ENCODE assay signal across 1 cellular context in the genomic region with DNA sequence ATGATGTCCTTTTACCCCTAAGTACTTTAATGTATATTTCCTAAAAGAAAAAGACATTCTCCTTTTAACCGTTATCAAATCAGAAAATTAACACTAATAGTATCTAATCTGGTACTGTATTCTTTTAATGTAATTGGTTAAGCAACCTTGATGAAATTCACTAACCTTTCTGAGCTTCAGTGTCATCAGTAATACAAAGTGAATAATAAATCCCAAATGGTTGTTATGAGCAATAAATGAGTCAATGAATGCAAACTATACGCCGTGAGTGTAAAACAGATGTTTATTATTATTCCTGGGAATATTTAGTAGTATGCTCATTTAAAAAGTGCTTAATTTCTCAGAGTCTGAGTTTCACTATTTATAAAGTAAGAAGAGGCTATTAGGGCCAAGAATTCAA.
A peak's percentile ranks its signal among the peaks of the same experiment; 100 is the strongest.
TF ChIP-seq lines count a peak whose summit lies in the region.

No MANE protein-coding gene starts in this region.

TF ChIP-seq in IMR-90, 13 proteins besides CTCF, POLR2A, EP300 and RAD21:
- TF ChIP-seq FOS (IDR thresholded peaks at IDR 0.05; ENCODE audit: low read depth, low read length) (no peak), MXI1 (IDR thresholded peaks at IDR 0.05; ENCODE audit: borderline replicate concordance, low read depth, low read length) (no peak), CEBPB (IDR thresholded peaks at IDR 0.05; ENCODE audit: low read depth, low read length) (0 out of 2 replicates have a peak, but pooled peaks have one; percentile 51), RFX5 (IDR thresholded peaks at IDR 0.05; ENCODE audit: low read depth, low read length) (no peak)
